ENCODE assay signal across 11 cellular contexts in genomic region chr10:80159166-80159888, GRCh38.
DNase-seq lines count a peak whose midpoint lies in the region; ATAC-seq and TF ChIP-seq lines count a peak whose summit lies in the region.
"Had no signal": no experiment of that assay in that cellular context is flagged by ENCODE, and none has a peak within 500 bp of the region (broad histone marks: within the 10 kb centered on the region; RNA-seq: fewer than 3 reads in every experiment).

No MANE protein-coding gene starts in this region.

- no peaks in the 10 kb centered on the region for H3K9me3 Mint-ChIP-seq in stimulated activated naive CD8-positive, alpha-beta T cell treated with anti-CD3 and anti-CD28 coated beads, Interleukin-15, Interleukin-2, amounts not matched to agents 100 ng/mL and 50 ng/mL, for 24 hours
- no peaks in the 10 kb centered on the region for H3K9me3 Mint-ChIP-seq in central memory CD8-positive, alpha-beta T cell
- H3K9me3 Mint-ChIP-seq in nephron, result no peaks in the 10 kb centered on the region

- no peaks in the 10 kb centered on the region for H3K27me3 Mint-ChIP-seq in stimulated activated naive CD8-positive, alpha-beta T cell treated with anti-CD3 and anti-CD28 coated beads, Interleukin-15, Interleukin-2, amounts not matched to agents 100 ng/mL and 50 ng/mL, for 24 hours
- H3K27me3 Mint-ChIP-seq in central memory CD8-positive, alpha-beta T cell, result no peaks in the 10 kb centered on the region
- H3K27me3 Mint-ChIP-seq in nephron (ENCODE audit: low read depth), result no peaks in the 10 kb centered on the region

- DNase-seq in stimulated activated naive CD8-positive, alpha-beta T cell treated with anti-CD3 and anti-CD28 coated beads, Interleukin-15, Interleukin-2, amounts not matched to agents 100 U/mL and 50 U/mL, for 24 hours, result no peak
- DNase-seq in central memory CD8-positive, alpha-beta T cell (ENCODE audit: low spot score in 2 of 2), result no peak
- DNase-seq in HuH-7.5 (ENCODE audit: low spot score), result no peak
- DNase-seq in effector CD4-positive, alpha-beta T cell, result no peak
- DNase-seq in OCI-M2 (lab: John Stamatoyannopoulos, UW; ENCODE audit: unreplicated experiment), result no peak
- DNase-seq: cerebellar nuclear complex; KG1; stimulated activated CD4-positive, alpha-beta T cell treated with anti-CD3 and anti-CD28 coated beads, Interleukin-15, amount 100 ng/mL, for 24 hours had no signal

- peaks cover 21% of the 10 kb centered on the region for H3K4me1 Mint-ChIP-seq in stimulated activated naive CD8-positive, alpha-beta T cell treated with anti-CD3 and anti-CD28 coated beads, Interleukin-15, Interleukin-2, amounts not matched to agents 100 ng/mL and 50 ng/mL, for 24 hours (ENCODE audit: low read depth)
- H3K4me1 Mint-ChIP-seq in central memory CD8-positive, alpha-beta T cell, result peaks cover 20% of the 10 kb centered on the region
- H3K4me1 Mint-ChIP-seq in nephron, result peaks cover 65% of the 10 kb centered on the region

- H3K4me3 Mint-ChIP-seq in stimulated activated naive CD8-positive, alpha-beta T cell treated with anti-CD3 and anti-CD28 coated beads, Interleukin-15, Interleukin-2, amounts not matched to agents 100 ng/mL and 50 ng/mL, for 24 hours, result no peak overlapping the region
- no peak overlapping the region for H3K4me3 Mint-ChIP-seq in central memory CD8-positive, alpha-beta T cell
- no peak overlapping the region for H3K4me3 Mint-ChIP-seq in nephron

- ATAC-seq in stimulated activated naive CD8-positive, alpha-beta T cell treated with anti-CD3 and anti-CD28 coated beads, Interleukin-15, Interleukin-2, amounts not matched to agents 100 U/mL and 50 U/mL, for 24 hours, result no peak
- ATAC-seq in central memory CD8-positive, alpha-beta T cell (replicated peaks; ENCODE audit: extremely low read depth, poor library complexity, severe bottlenecking), result no peak
- ATAC-seq in HG02938 (IDR thresholded peaks at IDR 0.05; ENCODE audit: unreplicated experiment), result no peak

- no peak for TF ChIP-seq CTCF in nephron (IDR thresholded peaks at IDR 0.05; ENCODE audit: unreplicated experiment in 3 of 3)

- H3K27ac Mint-ChIP-seq in stimulated activated naive CD8-positive, alpha-beta T cell treated with anti-CD3 and anti-CD28 coated beads, Interleukin-15, Interleukin-2, amounts not matched to agents 100 ng/mL and 50 ng/mL, for 24 hours, result peak overlapping the region; percentile 38
- H3K27ac Mint-ChIP-seq in central memory CD8-positive, alpha-beta T cell (ENCODE audit: low read depth), result peak overlapping the region; percentile 56
- peak overlapping the region; percentile 23 to 94 (median 87) for H3K27ac Mint-ChIP-seq in nephron

- peaks cover 96% of the 10 kb centered on the region for H3K36me3 Mint-ChIP-seq in stimulated activated naive CD8-positive, alpha-beta T cell treated with anti-CD3 and anti-CD28 coated beads, Interleukin-15, Interleukin-2, amounts not matched to agents 100 ng/mL and 50 ng/mL, for 24 hours (ENCODE audit: low read depth)
- peaks cover 70% of the 10 kb centered on the region for H3K36me3 Mint-ChIP-seq in central memory CD8-positive, alpha-beta T cell (ENCODE audit: insufficient read depth)
- H3K36me3 Mint-ChIP-seq in nephron (ENCODE audit: low read depth), result peaks cover 56% of the 10 kb centered on the region
